ENCODE assay signal across 28 cellular contexts in the genomic region with DNA sequence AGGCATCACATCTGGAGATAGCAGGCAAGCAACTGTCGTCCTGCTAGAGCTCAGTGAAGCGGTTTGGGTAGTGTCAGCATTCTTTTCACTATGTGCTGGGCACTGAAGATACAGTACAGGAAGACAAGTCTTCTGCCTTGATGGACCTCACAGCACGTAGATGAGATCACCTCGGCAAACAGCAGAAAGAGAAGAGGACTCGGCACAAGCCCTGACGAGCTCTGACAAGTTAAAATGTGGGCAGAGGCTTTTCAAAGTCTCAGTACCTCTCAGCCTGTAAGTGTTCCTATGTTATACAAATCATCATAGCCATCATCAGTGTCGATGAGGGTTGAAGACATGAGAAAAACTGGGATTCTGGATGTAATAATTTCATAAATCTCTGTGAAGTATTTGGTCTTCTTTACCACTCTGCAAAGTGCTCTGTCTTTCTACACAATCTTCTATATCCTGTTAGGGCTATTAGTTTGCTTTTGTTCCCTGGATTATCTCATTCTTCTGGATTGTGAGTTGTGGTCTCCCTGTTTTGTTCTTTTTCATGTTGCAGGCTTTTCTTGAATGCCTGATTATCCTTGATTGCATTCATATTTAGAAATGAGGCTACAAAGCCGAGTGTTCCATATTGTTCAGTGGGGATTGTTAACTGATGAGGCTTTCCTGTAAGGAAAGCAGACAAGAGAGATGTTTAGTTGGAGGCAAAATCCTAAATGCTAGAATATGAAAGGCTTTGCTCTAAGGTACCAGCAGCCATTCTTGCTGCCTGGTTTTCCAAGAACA. TPM values are rescaled to one million over a fixed set of nuclear protein-coding genes. Genes with fewer than 3 reads are reported as not detected.
A peak's percentile ranks its signal among the peaks of the same experiment; 100 is the strongest.
DNase-seq lines count a peak whose midpoint lies in the region; FAIRE-seq and TF ChIP-seq lines count a peak whose summit lies in the region.
"Had no signal": no experiment of that assay in that cellular context is flagged by ENCODE, and none has a peak within 500 bp of the region (broad histone marks: within the 10 kb centered on the region; RNA-seq: fewer than 3 reads in every experiment).

No MANE protein-coding gene starts in this region.

- H2BK5ac ChIP-seq in H1 (ENCODE audit: low read depth, low read length): no peak overlapping the region

- no peak overlapping the region for H3K23ac ChIP-seq in H1 (ENCODE audit: insufficient read length)

- no peak for TF ChIP-seq CTCF in D721Med (IDR thresholded peaks at IDR 0.05; ENCODE audit: insufficient read depth, missing control alignments)
- TF ChIP-seq CTCF in H1 (IDR thresholded peaks at IDR 0.05; ENCODE audit: control extremely low read depth in 1 of 3, insufficient read depth in 1 of 3, low read depth in 1 of 3, low read length in 3 of 3): no peak

- no peaks in the 10 kb centered on the region for H3K79me2 ChIP-seq in H1 (ENCODE audit: control insufficient read depth in 1 of 2, insufficient read depth in 2 of 2, low read length in 2 of 2)

- 86% methylated on average over 8 of the region's 8 CpGs; no CpG with 5 or more reads in 1 of the 2 experiments for WGBS in H1 (ENCODE audit: extremely low coverage in 1 of 2, insufficient coverage in 1 of 2, insufficient read length in 1 of 2, insufficient replicate concordance in 2 of 2, low coverage in 1 of 2, low lambda C conversion rate in 2 of 2, missing lambda C conversion rate in 1 of 2), 2 experiments

- CTCF ChIA-PET in H1 (lab: Charles Lee; ENCODE audit: partially characterized antibody): interaction anchor here (3.2 kb wide), 1 partner anchor 39 kb away, joined by 12 read pairs; no protein-coding TSS in a partner anchor

- H3K14ac ChIP-seq in H1 (ENCODE audit: insufficient read length): no peak overlapping the region

- H3K36me3 ChIP-seq in NT2/D1 (ENCODE audit: insufficient read depth, insufficient read length, low read length): no peaks in the 10 kb centered on the region
- no peaks in the 10 kb centered on the region for H3K36me3 ChIP-seq in H1 (ENCODE audit: control insufficient read depth in 2 of 4, insufficient read depth in 4 of 4, low read length in 3 of 4)
- H3K36me3 ChIP-seq in neuron (ENCODE audit: insufficient read depth, low read length): no peaks in the 10 kb centered on the region

- peak; percentile 46 for FAIRE-seq in D721Med (lab: Jason Lieb, UNC)
- FAIRE-seq in H1 (lab: Jason Lieb, UNC): no peak
- FAIRE-seq: GM18507 had no signal

- no peak for TF ChIP-seq POLR2A in H1 (IDR thresholded peaks at IDR 0.05; ENCODE audit: control extremely low read depth in 1 of 2, low read depth in 2 of 2, low read length in 2 of 2)

- no peak overlapping the region for H3K4me2 ChIP-seq in H1 (ENCODE audit: insufficient read depth in 1 of 2, low read depth in 2 of 2, low read length in 2 of 2)
- H3K4me2 ChIP-seq: KMS-11 had no signal

- POLR2A ChIA-PET in H1 (lab: Charles Lee; ENCODE audit: partially characterized antibody): no interaction called here

- no peaks in the 10 kb centered on the region; the same call in 1 of the 2 replicates for H3K9me3 ChIP-seq in NT2/D1 (ENCODE audit: insufficient read depth, low read length)
- no peaks in the 10 kb centered on the region for H3K9me3 ChIP-seq in H1 (ENCODE audit: insufficient read depth in 2 of 2, low read depth in 1 of 2, low read length in 1 of 2)
- H3K9me3 ChIP-seq in neuron (ENCODE audit: low read length): peaks cover 2% of the 10 kb centered on the region

- TF ChIP-seq EP300 in H1 (IDR thresholded peaks at IDR 0.05; ENCODE audit: borderline replicate concordance in 1 of 2, low read depth in 2 of 2, low read length in 2 of 2): no peak

- H3K27ac ChIP-seq in H1 (ENCODE audit: low read depth, low read length): no peak overlapping the region
- H3K27ac ChIP-seq: GM23248, KMS-11, RWPE1 had no signal

- no peak overlapping the region for H2AK5ac ChIP-seq in H1 (ENCODE audit: low read depth, low read length)

- DNase-seq in D721Med (ENCODE audit: insufficient read length, low spot score) (no peak), NT2/D1 (ENCODE audit: low read depth, low spot score) (peak; percentile 36), H1 (ENCODE audit: low read depth in 1 of 2, low spot score in 2 of 2) (no peak), activated T-cell treated with anti-CD3 and anti-CD28 coated beads for 4 hours (no peak), NCI-H2227 treated with DMSO at 0.1 percent for 48 hours (lab: John Stamatoyannopoulos, UW) (no peak), HUDEP-2 (lab: John Stamatoyannopoulos, UW; ENCODE audit: unreplicated experiment in 76 of 76) (no peak)
- DNase-seq: Calu3, DMS153, DND-41, GM23248, HCEC 1CT, NCI-H1092, NCI-H1436, NCI-H187, NCI-H2081 treated with DMSO at 0.1 percent for 48 hours, NCI-H446, NCI-H524 treated with DMSO at 0.1 percent for 48 hours, NCI-H774, SHP77 had no signal

- H2BK120ac ChIP-seq in H1 (replicated peaks; ENCODE audit: low read depth, low read length): no peak overlapping the region

- H3K9ac ChIP-seq in NT2/D1 (ENCODE audit: insufficient read length, low read depth) (no peak overlapping the region), H1 (replicated peaks in 1 of 4; ENCODE audit: extremely low read depth in 1 of 4, low read depth in 3 of 4, low read length in 3 of 4) (no peak overlapping the region)
- H3K9ac ChIP-seq: GM23248, KMS-11 had no signal

- no peak overlapping the region for H2BK12ac ChIP-seq in H1 (ENCODE audit: low read depth, low read length)

- no peak overlapping the region for H4K91ac ChIP-seq in H1 (replicated peaks; ENCODE audit: insufficient read length, low read length)

- no peak overlapping the region for H2BK20ac ChIP-seq in H1 (ENCODE audit: low read length)

- H4K5ac ChIP-seq in H1 (ENCODE audit: insufficient read length, low read depth, low read length): no peak overlapping the region

- H3K79me1 ChIP-seq in H1 (ENCODE audit: low read depth, low read length): no peaks in the 10 kb centered on the region

- no peak overlapping the region for H3K18ac ChIP-seq in H1 (ENCODE audit: extremely low read depth, low read length)

- TF ChIP-seq RAD21 in H1 (IDR thresholded peaks at IDR 0.05 in 1 of 2, conservative IDR thresholded peaks at IDR 0.05 in 1 of 2; ENCODE audit: low read depth in 2 of 2, low read length in 2 of 2): no peak

- no peak overlapping the region for H4K8ac ChIP-seq in H1 (ENCODE audit: extremely low read depth, insufficient read depth, low read length)

- H3K4me1 ChIP-seq in NT2/D1 (ENCODE audit: insufficient read depth, insufficient read length) (no peaks in the 10 kb centered on the region), H1 (replicated peaks in 1 of 4; ENCODE audit: control insufficient read depth in 3 of 4, insufficient read depth in 4 of 4, low read length in 3 of 4) (no peaks in the 10 kb centered on the region), neuron (ENCODE audit: insufficient read depth, low read length) (peaks cover 7% of the 10 kb centered on the region)

- no peak overlapping the region for H2BK15ac ChIP-seq in H1 (ENCODE audit: low read length)

- H3K27me3 ChIP-seq in NT2/D1 (ENCODE audit: insufficient read depth, insufficient read length): no peaks in the 10 kb centered on the region
- no peaks in the 10 kb centered on the region for H3K27me3 ChIP-seq in H1 (replicated peaks in 1 of 4; ENCODE audit: control insufficient read depth in 3 of 4, extremely low read depth in 1 of 4, insufficient read depth in 3 of 4, low read length in 3 of 4)
- H3K27me3 ChIP-seq in neuron (ENCODE audit: insufficient read depth, low read length): no peaks in the 10 kb centered on the region

- H4K20me1 ChIP-seq in H1 (replicated peaks in 1 of 2; ENCODE audit: control insufficient read depth in 1 of 2, insufficient read depth in 2 of 2, low read length in 2 of 2): no peaks in the 10 kb centered on the region

- H2AFZ ChIP-seq in H1 (ENCODE audit: low read length) (peak overlapping the region; percentile 2; the same call in 1 of the 2 replicates), neuron (ENCODE audit: low read depth, low read length) (peak overlapping the region; percentile 24)
- H2AFZ ChIP-seq: GM23248 had no signal

- H3K4me3 ChIP-seq in NT2/D1 (ENCODE audit: insufficient read length, low read depth): no peak overlapping the region
- no peak overlapping the region for H3K4me3 ChIP-seq in H1 (ENCODE audit: extremely low read depth in 1 of 4, insufficient read depth in 2 of 4, low read depth in 3 of 4, low read length in 4 of 4)
- no peak overlapping the region for H3K4me3 ChIP-seq in neuron (ENCODE audit: low read length)
- H3K4me3 ChIP-seq: GM23248 had no signal

- H3K4ac ChIP-seq in H1 (replicated peaks; ENCODE audit: insufficient read length, low read depth, low read length): no peak overlapping the region

- no peaks in the 10 kb centered on the region; the same call in 1 of the 2 replicates for H3K23me2 ChIP-seq in H1 (ENCODE audit: low read depth, low read length)

- no peak overlapping the region for H3K56ac ChIP-seq in H1 (replicated peaks; ENCODE audit: insufficient read length, low read depth, low read length)

TF ChIP-seq in H1, 55 proteins besides CTCF, POLR2A, EP300 and RAD21 (continues in another document):
- TF ChIP-seq, protein P1, sequence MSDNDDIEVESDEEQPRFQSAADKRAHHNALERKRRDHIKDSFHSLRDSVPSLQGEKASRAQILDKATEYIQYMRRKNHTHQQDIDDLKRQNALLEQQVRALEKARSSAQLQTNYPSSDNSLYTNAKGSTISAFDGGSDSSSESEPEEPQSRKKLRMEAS (IDR thresholded peaks at IDR 0.05): no peak
- TF ChIP-seq POU5F1 (IDR thresholded peaks at IDR 0.05; ENCODE audit: low read depth, low read length) (no peak), TEAD4 (IDR thresholded peaks at IDR 0.05; ENCODE audit: low read depth, low read length) (no peak), KDM4A (IDR thresholded peaks at IDR 0.05; ENCODE audit: low read depth, low read length, severe bottlenecking) (no peak)

RNA-seq across cellular contexts. Expression of a gene that starts 24.2 kb away (rescaled TPM):
- total RNA-seq in H1 (2021; fragmentation: NEBNext Ultra II Directional; extraction: Animal tissue kit (Norgen Biotek cat#: 25700)): not detected in 2 replicates
- polyA plus RNA-seq in H1 (2011; rRNA removed): 0.03 TPM in 1 of 2 replicates, not detected in the other
- polyA plus RNA-seq in H1 (2011; cell fraction: cytosol; rRNA removed): 0.04 TPM
- polyA plus RNA-seq in H1 (2011; cell fraction: nucleus; rRNA removed): 0.16 TPM
- 0.09 TPM in 1 of 4 replicates, not detected in the others for polyA plus RNA-seq in H1 (2012, experiment 1 of 2)
- polyA plus RNA-seq in H1 (2012, experiment 2 of 2): not detected
- polyA plus RNA-seq in H1 (2013, experiment 1 of 2): 0.12 TPM
- polyA plus RNA-seq in H1 (2013, experiment 2 of 2): 0.17 TPM
- polyA minus RNA-seq in H1 (2011; rRNA and poly(A)+ RNA removed): not detected in 2 replicates
- not detected for polyA minus RNA-seq in H1 (2011; cell fraction: cytosol; rRNA and poly(A)+ RNA removed)
- not detected for polyA minus RNA-seq in H1 (2011; cell fraction: nucleus; rRNA and poly(A)+ RNA removed)
- total RNA-seq: A172, Calu3, GM23248, OCI-LY7, SK-MEL-5 had no signal
- polyA plus RNA-seq: BJ, GM23248, IgD-negative memory B cell had no signal

RNA-seq across cellular contexts. Expression of a gene that starts 38.0 kb away (rescaled TPM):
- total RNA-seq in H1 (2021; fragmentation: NEBNext Ultra II Directional; extraction: Animal tissue kit (Norgen Biotek cat#: 25700)): 0.86 and 1.5 TPM in 2 replicates
- 0.55 and 0.85 TPM in 2 replicates for polyA plus RNA-seq in H1 (2011; rRNA removed)
- polyA plus RNA-seq in H1 (2011; cell fraction: cytosol; rRNA removed): 0.79 TPM
- polyA plus RNA-seq in H1 (2011; cell fraction: nucleus; rRNA removed): 1.1 TPM
- polyA plus RNA-seq in H1 (2012, experiment 1 of 2): 0.46 to 1.4 TPM (median 0.49 TPM) in 4 replicates
- 0.05 TPM for polyA plus RNA-seq in H1 (2012, experiment 2 of 2)
- polyA plus RNA-seq in H1 (2013, experiment 1 of 2): 0.57 TPM
- 0.40 TPM for polyA plus RNA-seq in H1 (2013, experiment 2 of 2)
- 2.4 and 3.9 TPM in 2 replicates for polyA minus RNA-seq in H1 (2011; rRNA and poly(A)+ RNA removed)
- 0.29 TPM for polyA minus RNA-seq in H1 (2011; cell fraction: cytosol; rRNA and poly(A)+ RNA removed)
- polyA minus RNA-seq in H1 (2011; cell fraction: nucleus; rRNA and poly(A)+ RNA removed): 3.4 TPM
- total RNA-seq: GM23248 had no signal
- polyA plus RNA-seq: BJ, GM23248, IgD-negative memory B cell had no signal
